Comparison of ENCODE assay signal across 33 cellular contexts in the genomic region with DNA sequence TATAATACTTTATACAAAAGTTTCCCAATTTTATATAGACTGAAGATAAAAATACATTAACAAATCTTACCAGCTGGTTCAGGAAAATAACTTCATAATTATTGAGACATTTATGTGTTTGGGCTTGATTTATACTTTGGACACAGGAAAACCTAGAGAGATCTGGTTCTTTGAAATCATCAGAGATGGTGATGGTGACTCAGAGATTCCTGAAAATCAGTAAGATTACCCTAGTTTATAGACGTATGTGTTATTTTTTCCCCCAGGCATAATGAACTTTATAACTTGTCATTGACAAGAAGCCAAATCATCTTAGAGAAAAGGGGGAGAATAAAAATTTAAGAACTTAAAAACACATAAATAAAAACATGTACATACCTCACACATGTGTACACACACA. TPM values are rescaled to one million over a fixed set of nuclear protein-coding genes. Genes with fewer than 3 reads are reported as not detected.
"Had no signal": no experiment of that assay in that cellular context is flagged by ENCODE, and none has a peak within 500 bp of the region (broad histone marks: within the 10 kb centered on the region; RNA-seq: fewer than 3 reads in every experiment).

No MANE protein-coding gene starts in this region.

- ATAC-seq: activated CD8-positive, alpha-beta T cell treated with anti-CD3 and anti-CD28 coated beads for 36 hours; activated naive CD4-positive, alpha-beta T cell treated with anti-CD3 and anti-CD28 coated beads, Interleukin-2, amount 50 U/mL, for 72 hours; activated T-cell treated with anti-CD3 and anti-CD28 coated beads, Interleukin-2, amount 50 U/mL, for 4 hours; activated T-cell treated with anti-CD3 and anti-CD28 coated beads, Interleukin-2, amount 50 U/mL, for 72 hours; activated T-helper 17 cell treated with anti-CD3 and anti-CD28 coated beads, Interleukin-2, amount 50 U/mL, for 72 hours; body of pancreas had no signal

- H3K4me3 ChIP-seq: adrenal gland, body of pancreas had no signal

- H3K9me3 ChIP-seq: adrenal gland, body of pancreas had no signal

- H3K27ac ChIP-seq: adrenal gland, body of pancreas, brain microvascular endothelial cell, VCaP had no signal

- DNase-seq: activated B cell treated with CpG ODN at 0.5 μM for 24 hours; activated CD4-positive, alpha-beta memory T cell treated with anti-CD3 and anti-CD28 coated beads for 36 hours; activated CD4-positive, alpha-beta T cell treated with anti-CD3 and anti-CD28 coated beads for 4 hours; activated CD4-positive, alpha-beta T cell treated with anti-CD3 and anti-CD28 coated beads, Interleukin-2, amount 10 ng/mL, durations not matched to agents 24 days and 14 days; activated CD4-positive, alpha-beta T cell treated with anti-CD3 and anti-CD28 coated beads, Interleukin-2, amount 50 U/mL, for 1 hour; activated CD4-positive, alpha-beta T cell treated with anti-CD3 and anti-CD28 coated beads, Interleukin-2, amount 50 U/mL, for 4 hours; activated CD4-positive, CD25-positive, alpha-beta regulatory T cell treated with anti-CD3 and anti-CD28 coated beads, Interleukin-2, amount 50 U/mL, for 72 hours; activated CD8-positive, alpha-beta memory T cell treated with anti-CD3 and anti-CD28 coated beads, Interleukin-2, amount 50 U/mL, for 4 hours; activated CD8-positive, alpha-beta T cell treated with anti-CD3 and anti-CD28 coated beads for 36 hours; activated effector memory CD4-positive, alpha-beta T cell treated with anti-CD3 and anti-CD28 coated beads, Interleukin-2, amount 50 U/mL, for 16 hours; activated gamma-delta T cell treated with Interleukin-2 at 50 U/mL for 16 hours; activated naive CD4-positive, alpha-beta T cell; activated naive CD4-positive, alpha-beta T cell treated with anti-CD3 and anti-CD28 coated beads for 36 hours; activated naive CD4-positive, alpha-beta T cell treated with anti-CD3 and anti-CD28 coated beads, Interleukin-2, amount 50 U/mL, for 16 hours; activated naive CD8-positive, alpha-beta T cell treated with anti-CD3 and anti-CD28 coated beads for 36 hours; activated T-cell treated with anti-CD3 and anti-CD28 coated beads for 4 hours; activated T-cell treated with anti-CD3 and anti-CD28 coated beads, Interleukin-2, amount 50 U/mL, for 1 hour; activated T-cell treated with anti-CD3 and anti-CD28 coated beads, Interleukin-2, amount 50 U/mL, for 4 hours; activated T-cell treated with anti-CD3 and anti-CD28 coated beads, Interleukin-2, amount 50 U/mL, for 72 hours; adrenal gland; amniotic stem cell; aorta; body of pancreas; brain microvascular endothelial cell; central memory CD4-positive, alpha-beta T cell; T-helper 2 cell; T-helper 9 cell had no signal

- H3K27me3 ChIP-seq: adrenal gland, body of pancreas, brain microvascular endothelial cell had no signal

- H3K4me1 ChIP-seq: adrenal gland, body of pancreas had no signal

- H3K36me3 ChIP-seq: adrenal gland, brain microvascular endothelial cell had no signal

RNA-seq across cellular contexts. Expression of a gene that starts 10.8 kb away (rescaled TPM):
- total RNA-seq: activated B cell treated with CpG ODN at 0.5 μM for 24 hours; activated CD4-positive, alpha-beta memory T cell treated with anti-CD3 and anti-CD28 coated beads for 36 hours; activated CD4-positive, alpha-beta T cell treated with anti-CD3 and anti-CD28 coated beads, Interleukin-2, amount 10 ng/mL, durations not matched to agents 24 days and 14 days; activated CD8-positive, alpha-beta memory T cell treated with anti-CD3 and anti-CD28 coated beads for 36 hours; activated CD8-positive, alpha-beta T cell treated with anti-CD3 and anti-CD28 coated beads for 36 hours; activated naive CD4-positive, alpha-beta T cell treated with anti-CD3 and anti-CD28 coated beads for 36 hours; activated naive CD4-positive, alpha-beta T cell treated with anti-CD3 and anti-CD28 coated beads, Interleukin-2, amount 50 U/mL, for 72 hours; activated naive CD8-positive, alpha-beta T cell treated with anti-CD3 and anti-CD28 coated beads for 36 hours; activated T-cell treated with anti-CD3 and anti-CD28 coated beads, Interleukin-2, amount 50 U/mL, for 4 hours; activated T-cell treated with anti-CD3 and anti-CD28 coated beads, Interleukin-2, amount 50 U/mL, for 72 hours; activated T-helper 1 cell treated with anti-CD3 and anti-CD28 coated beads, Interleukin-12 subunit alpha, Interleukin-12 subunit beta, Interleukin-2, Interleukin-4 antibody, amounts not matched to agents 30 ng/mL and 10 ng/mL and 1 ng/mL, durations not matched to agents 14 hours and 24 hours and 36 hours; activated T-helper 17 cell treated with anti-CD3 and anti-CD28 coated beads, Interleukin-2, amount 50 U/mL, for 72 hours; aorta; body of pancreas; cardiac septum had no signal
